ENCODE assay signal across 8 cellular contexts in genomic region chr6:167898673-167899311, GRCh38.
DNase-seq lines count a peak whose midpoint lies in the region; ATAC-seq and TF ChIP-seq lines count a peak whose summit lies in the region.

No MANE protein-coding gene starts in this region.

- no peaks in the 10 kb centered on the region for H3K27me3 ChIP-seq in adipocyte (replicated peaks; ENCODE audit: control insufficient read depth, insufficient read depth, low read length)

- H3K9me3 Mint-ChIP-seq in type B pancreatic cell: no peaks in the 10 kb centered on the region

- peaks cover 10% of the 10 kb centered on the region for H3K36me3 Mint-ChIP-seq in type B pancreatic cell

- TF ChIP-seq CTCF in type B pancreatic cell (conservative IDR thresholded peaks at IDR 0.05): peak; percentile 92

- H3K4me3 Mint-ChIP-seq in type B pancreatic cell: no peak overlapping the region

- no peaks in the 10 kb centered on the region for H3K9me3 ChIP-seq in adipocyte (ENCODE audit: control insufficient read depth, low read length)

- H3K27ac Mint-ChIP-seq in type B pancreatic cell: no peak overlapping the region

- no peak overlapping the region for H3K4me3 ChIP-seq in adipocyte (ENCODE audit: low read length)

- peaks cover 9% of the 10 kb centered on the region for H3K36me3 ChIP-seq in adipocyte (ENCODE audit: control insufficient read depth, insufficient read depth, low read length, severe bottlenecking)

- H3K9ac ChIP-seq in adipocyte (ENCODE audit: low read length): no peak overlapping the region

- no peaks in the 10 kb centered on the region for H3K27me3 Mint-ChIP-seq in type B pancreatic cell

- no peaks in the 10 kb centered on the region for H3K4me1 ChIP-seq in adipocyte (ENCODE audit: control insufficient read depth, insufficient read depth, low read length)

- DNase-seq in AML-193 (lab: John Stamatoyannopoulos, UW): peak; percentile 51 to 55
- DNase-seq in NCI-H146 (lab: John Stamatoyannopoulos, UW): peak; percentile 23
- DNase-seq in adipocyte (ENCODE audit: low read depth): peak; percentile 80
- DNase-seq in inferior parietal cortex (ENCODE audit: extremely low spot score): peak; percentile 79
- no peak for DNase-seq in type B pancreatic cell (ENCODE audit: extremely low spot score, unreplicated experiment)
- no peak for DNase-seq in occipital lobe (lab: John Stamatoyannopoulos, UW)

- no peaks in the 10 kb centered on the region for H3K4me1 Mint-ChIP-seq in type B pancreatic cell (ENCODE audit: unreplicated experiment)

- peak; percentile 63 for ATAC-seq in GM18907 (IDR thresholded peaks at IDR 0.05; ENCODE audit: unreplicated experiment)
- no peak for ATAC-seq in GM21367 (IDR thresholded peaks at IDR 0.05; ENCODE audit: unreplicated experiment)

Comparison
In these comparisons a context has a peak if more than half of its experiments do, and no peak if none do; other contexts are left out.
1. DNase-seq: peak in AML-193 (2 of 2), NCI-H146 (single experiment), adipocyte (single experiment) and inferior parietal cortex (single experiment); none in type B pancreatic cell (single experiment) and occipital lobe (single experiment).